In genomic region chr15:70140031-70140542, GRCh38 we compare ENCODE assay signal across 18 cellular contexts. TPM values are rescaled to one million over a fixed set of nuclear protein-coding genes. Genes with fewer than 3 reads are reported as not detected.
DNase-seq lines count a peak whose midpoint lies in the region; TF ChIP-seq lines count a peak whose summit lies in the region.
"Had no signal": no experiment of that assay in that cellular context is flagged by ENCODE, and none has a peak within 500 bp of the region (broad histone marks: within the 10 kb centered on the region; RNA-seq: fewer than 3 reads in every experiment).

No MANE protein-coding gene starts in this region.

- no peaks in the 10 kb centered on the region for H3K9me3 ChIP-seq in Caco-2
- no peaks in the 10 kb centered on the region for H3K9me3 ChIP-seq in iPS-18a (ENCODE audit: control insufficient read depth, low read depth, low read length)
- H3K9me3 ChIP-seq: ovary, tibial artery had no signal

- H3K4me1 ChIP-seq in Caco-2 (peaks cover 45% of the 10 kb centered on the region), iPS-18a (ENCODE audit: control insufficient read depth, low read depth, low read length) (peaks cover 36% of the 10 kb centered on the region)

- H3K27ac Mint-ChIP-seq in Caco-2 (ENCODE audit: unreplicated experiment) (peak overlapping the region; percentile 94), progenitor cell of endocrine pancreas (no peak overlapping the region)
- H3K27ac Mint-ChIP-seq: activated CD4-positive, alpha-beta memory T cell treated with anti-CD3 and anti-CD28 coated beads, Interleukin-2, amount 10 ng/mL, durations not matched to agents 7 days and 5 days had no signal

- H3K27me3 ChIP-seq in Caco-2 (replicated peaks; ENCODE audit: control insufficient read depth, insufficient read depth, low read length) = no peaks in the 10 kb centered on the region
- peaks cover 15% of the 10 kb centered on the region for H3K27me3 ChIP-seq in iPS-18a (ENCODE audit: control insufficient read depth, insufficient read depth, low read length)
- H3K27me3 ChIP-seq: ovary, tibial artery had no signal

- TF ChIP-seq POLR2A in NB4 (IDR thresholded peaks at IDR 0.05; ENCODE audit: extremely low read depth, insufficient read length) = no peak

- H3K4me3 Mint-ChIP-seq in Caco-2 (ENCODE audit: unreplicated experiment) (peak overlapping the region; percentile 63), progenitor cell of endocrine pancreas (ENCODE audit: low read depth) (peak overlapping the region; percentile 12)
- H3K4me3 Mint-ChIP-seq: activated CD4-positive, alpha-beta memory T cell treated with anti-CD3 and anti-CD28 coated beads, Interleukin-2, amount 10 ng/mL, durations not matched to agents 7 days and 5 days had no signal

- peak overlapping the region; percentile 65 for H3K27ac ChIP-seq in iPS-18a (ENCODE audit: low read length)
- H3K27ac ChIP-seq: tibial artery had no signal

- intact Hi-C loops in Caco-2 (cut with micrococcal nuclease; ENCODE audit: unreplicated experiment) = loop anchor here (1.0 kb wide), 3 partner anchors 14 to 41 kb away; no protein-coding TSS in a partner anchor

- TSS peak; percentile 86 for BruUV-seq in Caco-2 (replicated peaks; lab: Mats Ljungman, UMichigan)

- peaks cover 9% of the 10 kb centered on the region for H3K36me3 Mint-ChIP-seq in Caco-2 (ENCODE audit: insufficient read depth, unreplicated experiment)
- H3K36me3 Mint-ChIP-seq in progenitor cell of endocrine pancreas (ENCODE audit: insufficient read depth) = no peaks in the 10 kb centered on the region
- H3K36me3 Mint-ChIP-seq: naive thymus-derived CD4-positive, alpha-beta T cell had no signal

- CTCF ChIA-PET in Caco-2 (lab: Charles Lee) = interaction anchor here (0.6 to 3.1 kb wide), 10 partner anchors 12 to 548 kb away, joined by 3 to 15 read pairs (median 4); no protein-coding TSS in a partner anchor

- H3K27me3 Mint-ChIP-seq in Caco-2 (ENCODE audit: insufficient read depth, unreplicated experiment) (no peaks in the 10 kb centered on the region), progenitor cell of endocrine pancreas (peaks cover 82% of the 10 kb centered on the region)

- POLR2A ChIA-PET in Caco-2 (lab: Charles Lee) = interaction anchor here (0.5 to 2.2 kb wide), 13 partner anchors 15 to 674 kb away, joined by 3 to 32 read pairs (median 5); partner anchors contain the start of gene TLE3

- peak overlapping the region; percentile 33 for H3K9ac ChIP-seq in iPS-18a (ENCODE audit: low read length)

- no peak for TF ChIP-seq CTCF in Caco-2 (IDR thresholded peaks at IDR 0.05; ENCODE audit: insufficient read depth in 1 of 2, low read depth in 1 of 2, low read length in 1 of 2, severe bottlenecking in 1 of 2, unreplicated experiment in 1 of 2)
- TF ChIP-seq CTCF in NB4 (IDR thresholded peaks at IDR 0.05; ENCODE audit: low read depth, low read length) = no peak
- TF ChIP-seq CTCF in progenitor cell of endocrine pancreas (IDR thresholded peaks at IDR 0.05; ENCODE audit: unreplicated experiment) = no peak

- H3K36me3 ChIP-seq in Caco-2 (ENCODE audit: control insufficient read depth, insufficient read depth, low read length) (no peaks in the 10 kb centered on the region), iPS-18a (ENCODE audit: control insufficient read depth, low read depth, low read length) (no peaks in the 10 kb centered on the region)
- H3K36me3 ChIP-seq: ovary, tibial artery had no signal

- H3K9me3 Mint-ChIP-seq in Caco-2 (ENCODE audit: unreplicated experiment) = no peaks in the 10 kb centered on the region
- H3K9me3 Mint-ChIP-seq in progenitor cell of endocrine pancreas (ENCODE audit: low read depth) = no peaks in the 10 kb centered on the region
- H3K9me3 Mint-ChIP-seq: activated CD4-positive, alpha-beta memory T cell treated with anti-CD3 and anti-CD28 coated beads, Interleukin-2, amount 10 ng/mL, durations not matched to agents 7 days and 5 days; naive thymus-derived CD4-positive, alpha-beta T cell had no signal

- DNase-seq in Caco-2 (no peak), NB4 (ENCODE audit: low read depth) (peak; percentile 38), progenitor cell of endocrine pancreas (ENCODE audit: low spot score, unreplicated experiment) (no peak), Kasumi-1 (lab: John Stamatoyannopoulos, UW) (no peak), NCI-H2107 treated with DMSO at 0.1 percent for 48 hours (lab: John Stamatoyannopoulos, UW; ENCODE audit: unreplicated experiment) (no peak), NCI-H510A (lab: John Stamatoyannopoulos, UW) (no peak)
- no peak for DNase-seq in NK-92 treated with Interleukin-12 subunit alpha and Interleukin-12 subunit beta, amount 100 ng/mL, for 24 hours (lab: John Stamatoyannopoulos, UW)
- DNase-seq: activated B cell treated with CpG ODN at 0.5 μM for 24 hours; activated CD4-positive, alpha-beta memory T cell treated with anti-CD3 and anti-CD28 coated beads, Interleukin-2, amount 10 ng/mL, durations not matched to agents 7 days and 5 days; activated T-cell treated with anti-CD3 and anti-CD28 coated beads, Interleukin-2, amount 50 U/mL, for 1 hour; foreskin fibroblast; hypothalamus; NCI-H1930; NCI-H345; tibial artery had no signal

- H3K4me3 ChIP-seq in Caco-2 (ENCODE audit: low read depth, low read length) = no peak overlapping the region
- H3K4me3 ChIP-seq in NB4 (ENCODE audit: low read depth, low read length) = no peak overlapping the region
- peak overlapping the region; percentile 25 for H3K4me3 ChIP-seq in iPS-18a (ENCODE audit: low read length)
- H3K4me3 ChIP-seq: ovary, tibial artery had no signal

- peaks cover 45% of the 10 kb centered on the region for H3K4me1 Mint-ChIP-seq in Caco-2 (ENCODE audit: low read depth, unreplicated experiment)
- peaks cover 24% of the 10 kb centered on the region for H3K4me1 Mint-ChIP-seq in progenitor cell of endocrine pancreas (ENCODE audit: low read depth)

RNA-seq across cellular contexts. Expression of gene TLE3, which starts 42.4 kb away (rescaled TPM):
- total RNA-seq in Caco-2 (2022) (96.0 and 105 TPM in 2 replicates), progenitor cell of endocrine pancreas (113 and 124 TPM in 2 replicates)
